21 cellular contexts compared by ENCODE assay signal in the genomic region with DNA sequence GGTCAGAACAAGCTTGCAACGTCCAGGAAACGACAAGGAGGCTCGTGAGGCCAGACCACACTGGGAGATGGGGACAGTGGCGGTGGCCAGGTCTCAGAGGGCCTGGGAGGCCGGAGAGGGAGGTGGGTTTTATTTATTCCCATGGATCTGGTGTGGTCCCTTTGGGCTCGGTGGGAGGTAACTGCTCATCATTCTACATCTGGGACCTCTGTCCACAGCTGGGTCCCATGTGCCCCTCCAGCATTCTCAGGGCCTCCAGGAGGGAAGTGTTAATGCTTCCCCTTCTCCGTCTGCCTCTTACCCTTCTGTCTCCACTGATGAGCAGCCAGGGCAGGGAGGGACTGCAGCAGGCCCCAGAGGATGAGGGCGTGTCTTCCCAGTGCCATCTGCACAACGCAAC. TPM values are rescaled to one million over a fixed set of nuclear protein-coding genes. Genes with fewer than 3 reads are reported as not detected.
DNase-seq lines count a peak whose midpoint lies in the region; ATAC-seq and TF ChIP-seq lines count a peak whose summit lies in the region.
"Had no signal": no experiment of that assay in that cellular context is flagged by ENCODE, and none has a peak within 500 bp of the region (broad histone marks: within the 10 kb centered on the region; RNA-seq: fewer than 3 reads in every experiment).

No MANE protein-coding gene starts in this region.

- BruUV-seq in Panc1 (replicated peaks; lab: Mats Ljungman, UMichigan), result no TSS peak

- WGBS in hepatocyte (ENCODE audit: low lambda C conversion rate, missing lambda C conversion rate), result 59% methylated on average over 9 of the region's 9 CpGs
- 52 to 60% methylated on average over 9 of the region's 9 CpGs for WGBS in sigmoid colon, 2 donors

- TF ChIP-seq EP300 in sigmoid colon (IDR thresholded peaks at IDR 0.05), result no peak

- in situ Hi-C loops in Panc1 (cut with HindIII; ENCODE audit: low pct_unique_long_range_greater_than_20kb, low sequenced_read_pairs), result no loop called here

- no peaks in the 10 kb centered on the region for H3K9me3 ChIP-seq in Panc1 (ENCODE audit: control insufficient read depth, insufficient read depth, low read depth, low read length)
- H3K9me3 ChIP-seq in hepatocyte (ENCODE audit: low read depth), result no peaks in the 10 kb centered on the region
- no peaks in the 10 kb centered on the region for H3K9me3 ChIP-seq in sigmoid colon
- H3K9me3 ChIP-seq: breast epithelium, HAP-1, pancreas, thoracic aorta had no signal

- TF ChIP-seq CTCF in Panc1 (IDR thresholded peaks at IDR 0.05) (no peak), hepatocyte (IDR thresholded peaks at IDR 0.05; ENCODE audit: poor library complexity) (no peak), sigmoid colon (IDR thresholded peaks at IDR 0.05) (no peak)

- intact Hi-C loops in Panc1 (cut with micrococcal nuclease; ENCODE audit: unreplicated experiment), result no loop called here
- intact Hi-C loops in sigmoid colon (cut with DNase I), result no loop called here

- H3K27me3 ChIP-seq in Panc1 (ENCODE audit: control insufficient read depth, insufficient read depth, low read length) (no peaks in the 10 kb centered on the region), hepatocyte (no peaks in the 10 kb centered on the region), sigmoid colon (no peaks in the 10 kb centered on the region)
- H3K27me3 ChIP-seq: breast epithelium, heart right ventricle, pancreas had no signal

- no peaks in the 10 kb centered on the region for H3K9me2 ChIP-seq in hepatocyte (replicated peaks; ENCODE audit: insufficient read depth)

- H3K4me3 ChIP-seq in Panc1 (ENCODE audit: low read depth in 2 of 2, low read length in 2 of 2) (no peak overlapping the region), hepatocyte (no peak overlapping the region), sigmoid colon (no peak overlapping the region)
- H3K4me3 ChIP-seq: breast epithelium, HAP-1, heart right ventricle, lung, pancreas, thoracic aorta had no signal

- no peaks in the 10 kb centered on the region for H3K79me2 ChIP-seq in hepatocyte

- DNase-seq in GDM1 (lab: John Stamatoyannopoulos, UW) (peak; percentile 52), Panc1 (ENCODE audit: low read depth, low spot score) (no peak), hepatocyte (ENCODE audit: low spot score) (no peak), sigmoid colon (no peak), RPMI8226 (no peak)
- DNase-seq: activated CD4-positive, alpha-beta T cell treated with anti-CD3 and anti-CD28 coated beads, Interleukin-2, amount 50 U/mL, for 1 hour; cortex of kidney; heart right ventricle; naive B cell; NCI-H1105 treated with DMSO at 0.1 percent for 48 hours; NCI-H526 treated with DMSO at 0.1 percent for 48 hours; pancreas; SHP77 treated with DMSO at 0.1 percent for 48 hours had no signal

- TF ChIP-seq POLR2A in sigmoid colon (IDR thresholded peaks at IDR 0.05), result no peak

- no peaks in the 10 kb centered on the region for H4K20me1 ChIP-seq in hepatocyte (ENCODE audit: insufficient read depth, poor library complexity, severe bottlenecking)

- no peak overlapping the region for H2AFZ ChIP-seq in hepatocyte

- H3K36me3 ChIP-seq in Panc1 (ENCODE audit: control insufficient read depth, insufficient read depth, low read length), result no peaks in the 10 kb centered on the region
- no peaks in the 10 kb centered on the region for H3K36me3 ChIP-seq in hepatocyte (replicated peaks; ENCODE audit: insufficient read depth, low read depth)
- H3K36me3 ChIP-seq in sigmoid colon, result no peaks in the 10 kb centered on the region
- H3K36me3 ChIP-seq: breast epithelium, HAP-1, heart right ventricle, pancreas, thoracic aorta had no signal

- CTCF ChIA-PET in Panc1 (lab: Charles Lee), result no interaction called here

- POLR2A ChIA-PET in Panc1 (lab: Charles Lee), result no interaction called here

- H3K4me1 ChIP-seq in Panc1 (ENCODE audit: control insufficient read depth, insufficient read depth, low read length), result peaks cover 3% of the 10 kb centered on the region
- peaks cover 36% of the 10 kb centered on the region for H3K4me1 ChIP-seq in hepatocyte (ENCODE audit: insufficient read depth)
- H3K4me1 ChIP-seq in sigmoid colon, result peaks cover 0 to 26% (median 22%) of the 10 kb centered on the region in 4 donors
- H3K4me1 ChIP-seq: breast epithelium, HAP-1 had no signal

- H3K4me2 ChIP-seq in hepatocyte, result peak overlapping the region; percentile 52

- ATAC-seq in Panc1, result 0 out of 2 replicates have a peak, but pooled peaks have one; percentile 25
- ATAC-seq in GM21619 (IDR thresholded peaks at IDR 0.05; ENCODE audit: unreplicated experiment), result no peak
- no peak for ATAC-seq in HG03097 (IDR thresholded peaks at IDR 0.05; ENCODE audit: low FRiP score, unreplicated experiment)
- no peak for ATAC-seq in HG02938 (IDR thresholded peaks at IDR 0.05; ENCODE audit: unreplicated experiment)
- ATAC-seq: stimulated activated effector memory CD8-positive, alpha-beta T cell treated with anti-CD3 and anti-CD28 coated beads, Interleukin-12 subunit alpha, Interleukin-12 subunit beta, amount 100 ng/mL, for 72 hours had no signal

- H3K27ac ChIP-seq in Panc1 (ENCODE audit: low read length), result no peak overlapping the region
- peak overlapping the region; percentile 84 for H3K27ac ChIP-seq in hepatocyte
- peak overlapping the region in 3 of 4 donors; percentile 67 to 75 (median 67) for H3K27ac ChIP-seq in sigmoid colon
- H3K27ac ChIP-seq: breast epithelium, heart right ventricle, pancreas, thoracic aorta had no signal

RNA-seq across cellular contexts. Expression of a gene that starts 35.7 kb away (rescaled TPM):
- total RNA-seq in Panc1 (2021; ENCODE audit: unreplicated experiment), result 461 TPM
- 441 TPM for polyA plus RNA-seq in Panc1 (2012; ENCODE audit: insufficient read length)
- 12.9 and 40.3 TPM in 2 replicates for total RNA-seq in hepatocyte
- 121 and 136 TPM in 2 replicates for polyA plus RNA-seq in hepatocyte
- 100 to 1,000 TPM in 1 of 4 donors, 10 to 100 TPM in 3; 42.5 to 134 (median 73.5) TPM for total RNA-seq in sigmoid colon
- polyA plus RNA-seq in sigmoid colon, result 10 to 100 TPM; 18.6 to 81.8 (median 24.7) TPM
